In the genomic region with DNA sequence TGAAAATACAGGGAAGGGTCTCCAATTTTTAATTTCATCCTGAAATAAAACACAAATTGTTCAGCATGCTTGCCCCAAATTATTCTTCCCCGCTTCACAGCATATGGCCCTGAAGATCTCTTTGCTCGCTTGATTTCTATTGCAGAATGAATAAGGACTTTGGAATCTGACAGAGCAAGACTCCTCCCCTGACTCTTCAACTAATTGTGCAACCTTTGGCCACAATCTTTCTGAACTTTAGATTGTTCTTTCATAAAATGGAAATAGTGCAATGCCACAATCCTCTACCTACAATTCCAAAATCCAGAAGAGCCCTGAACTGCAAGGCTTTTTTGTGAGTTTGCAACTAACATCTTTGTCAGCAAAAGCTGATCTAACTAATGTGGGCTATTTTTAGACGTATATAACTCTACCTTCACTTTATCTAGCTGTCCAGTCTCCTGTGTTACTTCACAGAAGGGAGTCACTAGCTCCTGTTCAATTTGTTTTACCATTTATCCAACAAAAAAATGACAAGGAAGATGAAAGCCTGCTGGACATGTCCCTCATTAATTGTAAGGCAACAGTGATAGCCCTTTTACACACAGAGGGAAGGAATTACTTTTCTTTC, we compare ENCODE assay signal across 13 cellular contexts. TPM values are rescaled to one million over a fixed set of nuclear protein-coding genes. Genes with fewer than 3 reads are reported as not detected.
DNase-seq lines count a peak whose midpoint lies in the region; ATAC-seq and TF ChIP-seq lines count a peak whose summit lies in the region.
"Had no signal": no experiment of that assay in that cellular context is flagged by ENCODE, and none has a peak within 500 bp of the region (broad histone marks: within the 10 kb centered on the region; RNA-seq: fewer than 3 reads in every experiment).

No MANE protein-coding gene starts in this region.

- peaks cover 0 to 11% (median 4%) of the 10 kb centered on the region in 4 donors for H3K4me1 ChIP-seq in right lobe of liver
- H3K4me1 ChIP-seq in stomach: no peaks in the 10 kb centered on the region
- peaks cover 7% of the 10 kb centered on the region for H3K4me1 ChIP-seq in suprapubic skin
- H3K4me1 ChIP-seq: parathyroid adenoma had no signal

- H3K36me3 ChIP-seq in right lobe of liver: peaks cover 0 to 7% (median 1%) of the 10 kb centered on the region in 4 donors
- H3K36me3 ChIP-seq in stomach: peaks cover 22 to 73% (median 70%) of the 10 kb centered on the region in 4 donors
- H3K36me3 ChIP-seq in suprapubic skin: peaks cover 24% of the 10 kb centered on the region

- peak; percentile 91 to 96 (median 95) for ATAC-seq in right lobe of liver
- ATAC-seq: activated naive CD4-positive, alpha-beta T cell treated with anti-CD3 and anti-CD28 coated beads, Interleukin-2, amount 50 U/mL, for 72 hours; CD8-positive, alpha-beta T cell had no signal

- intact Hi-C loops in right lobe of liver (cut with DNase I) (no loop called here), stomach (cut with DNase I; ENCODE audit: low total_unique reads) (no loop called here)

- peak overlapping the region in 2 of 3 donors; percentile 54 to 65 for H3K27ac ChIP-seq in right lobe of liver
- no peak overlapping the region for H3K27ac ChIP-seq in stomach
- no peak overlapping the region for H3K27ac ChIP-seq in suprapubic skin
- H3K27ac ChIP-seq: left ventricle myocardium inferior, parathyroid adenoma had no signal

- H3K4me3 ChIP-seq in choroid plexus epithelial cell (ENCODE audit: low read depth, low read length): no peak overlapping the region
- H3K4me3 ChIP-seq in right lobe of liver: no peak overlapping the region
- H3K4me3 ChIP-seq in stomach: no peak overlapping the region
- no peak overlapping the region for H3K4me3 ChIP-seq in suprapubic skin
- H3K4me3 ChIP-seq: left ventricle myocardium inferior had no signal

- H3K27me3 ChIP-seq in right lobe of liver (no peaks in the 10 kb centered on the region), stomach (no peaks in the 10 kb centered on the region), suprapubic skin (no peaks in the 10 kb centered on the region)

- TF ChIP-seq CTCF in AG09319 (IDR thresholded peaks at IDR 0.05; ENCODE audit: low read depth, low read length) (no peak), choroid plexus epithelial cell (conservative IDR thresholded peaks at IDR 0.05; ENCODE audit: low read depth, low read length) (no peak), right lobe of liver (IDR thresholded peaks at IDR 0.05) (no peak), stomach (IDR thresholded peaks at IDR 0.05) (no peak), suprapubic skin (IDR thresholded peaks at IDR 0.05) (no peak)

- TF ChIP-seq EP300 in stomach (IDR thresholded peaks at IDR 0.05) (no peak), suprapubic skin (IDR thresholded peaks at IDR 0.05) (no peak)

- TF ChIP-seq POLR2A in right lobe of liver (IDR thresholded peaks at IDR 0.05) (no peak), stomach (IDR thresholded peaks at IDR 0.05) (no peak), suprapubic skin (IDR thresholded peaks at IDR 0.05) (no peak)

- H3K9me3 ChIP-seq in right lobe of liver (no peaks in the 10 kb centered on the region), stomach (no peaks in the 10 kb centered on the region), suprapubic skin (no peaks in the 10 kb centered on the region)
- H3K9me3 ChIP-seq: left ventricle myocardium inferior had no signal

- WGBS in right lobe of liver (ENCODE audit: insufficient coverage, low coverage, low lambda C conversion rate, missing lambda C conversion rate): 38% methylated on average over 3 of the region's 3 CpGs
- 77 to 88% (median 81%) methylated on average over 3 of the region's 3 CpGs for WGBS in stomach, 5 donors
- 45% methylated on average over 3 of the region's 3 CpGs for WGBS in suprapubic skin

- peak; percentile 44 for DNase-seq in AG09319 (ENCODE audit: extremely low read depth, low read depth)
- peak; percentile 66 for DNase-seq in LHCN-M2 (ENCODE audit: low read depth)
- DNase-seq in choroid plexus epithelial cell (ENCODE audit: low read depth): peak; percentile 85
- no peak for DNase-seq in right lobe of liver
- no peak for DNase-seq in stomach
- DNase-seq in inferior parietal cortex (ENCODE audit: extremely low spot score): no peak
- no peak for DNase-seq in D341Med (ENCODE audit: low spot score)
- no peak for DNase-seq in suprapubic skin (ENCODE audit: low spot score in 2 of 2)
- DNase-seq: activated CD4-positive, alpha-beta memory T cell treated with anti-CD3 and anti-CD28 coated beads for 36 hours; CD8-positive, alpha-beta T cell; left ventricle myocardium inferior had no signal

RNA-seq across cellular contexts. Expression of a gene that starts 13.4 kb away (rescaled TPM):
- total RNA-seq in LHCN-M2 (2014; rRNA removed) (5.7 and 6.1 TPM in 2 replicates), right lobe of liver (1 to 10 TPM; 1.8 to 3.3 (median 2.1) TPM), stomach (10 to 100 TPM in 1 of 5 donors, 1 to 10 TPM in 4; 4.3 to 11.1 (median 8.0) TPM), suprapubic skin (10 to 100 TPM in 1 of 4 donors, 1 to 10 TPM in 3; 4.1 to 10.7 (median 6.2) TPM)
- polyA plus RNA-seq in LHCN-M2 (2012): 2.8 TPM
- polyA plus RNA-seq in stomach: 1 to 10 TPM; 3.2 to 4.7 (median 4.5) TPM

RNA-seq across cellular contexts. Expression of a gene that starts 28.5 kb away (rescaled TPM):
- total RNA-seq in LHCN-M2 (2014; rRNA removed) (0.06 TPM in 1 of 2 replicates, not detected in the other), right lobe of liver (1 to 10 TPM in 3 of 6 experiments, under 1 TPM in 3; 0.15 to 3.4 (median 0.99) TPM), stomach (10 to 100 TPM in 1 of 5 donors, 1 to 10 TPM in 2, under 1 TPM in 1, not detected in 1; 0.58 to 29.0 (median 3.2) TPM), suprapubic skin (1 to 10 TPM in 2 of 4 donors, under 1 TPM in 2; 0.40 to 3.6 (median 1.8) TPM)
- 0.02 TPM for polyA plus RNA-seq in LHCN-M2 (2012)
- polyA plus RNA-seq in stomach: 1 to 10 TPM; 1.3 to 2.1 (median 1.9) TPM

Comparison
In these comparisons a context has a peak if more than half of its experiments do, and no peak if none do; other contexts are left out.
1. DNase-seq: peak in AG09319 (single experiment), LHCN-M2 (single experiment) and choroid plexus epithelial cell (single experiment); none in right lobe of liver (0 of 3), stomach (single experiment), inferior parietal cortex (single experiment), D341Med (single experiment) and suprapubic skin (0 of 2).
2. H3K27ac ChIP-seq: peak in right lobe of liver (2 of 3); none in stomach (0 of 5) and suprapubic skin (single experiment).